Comparison of ENCODE assay signal across 8 cellular contexts in the genomic region with DNA sequence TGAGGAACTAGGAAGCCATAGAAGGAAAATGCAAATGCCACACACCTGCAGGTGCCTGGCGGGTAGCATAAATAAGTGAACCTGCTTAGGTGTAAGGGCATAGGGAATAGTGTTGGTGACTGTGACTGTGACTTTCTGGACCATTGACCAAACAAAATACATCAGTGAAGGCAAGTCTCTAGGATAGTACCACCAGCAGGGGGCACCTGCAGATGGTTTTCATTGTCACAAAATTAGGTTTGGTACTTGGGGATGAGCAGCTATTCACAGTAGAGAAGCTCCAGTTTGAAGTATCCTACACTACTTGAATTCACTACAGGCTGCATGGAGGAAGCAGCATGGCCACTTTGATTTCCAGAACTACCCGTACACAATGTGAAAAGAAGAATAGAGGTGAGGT. TPM values are rescaled to one million over a fixed set of nuclear protein-coding genes. Genes with fewer than 3 reads are reported as not detected.
DNase-seq lines count a peak whose midpoint lies in the region; ATAC-seq and TF ChIP-seq lines count a peak whose summit lies in the region.
"Not testable (repeated sequence)": the region's sequence is repeated elsewhere in the genome, so short reads cannot be mapped to it uniquely, and the experiment has no call there.

No MANE protein-coding gene starts in this region.

- H3K27me3 Mint-ChIP-seq in CD4-positive, alpha-beta T cell; GM23338 (ENCODE audit: insufficient read depth, low read depth, poor library complexity); T-cell; activated T-cell treated with anti-CD3 and anti-CD28 coated beads, Interleukin-2, amount 50 U/mL, for 72 hours (ENCODE audit: low read depth); naive thymus-derived CD8-positive, alpha-beta T cell: not testable (repeated sequence)

- POLR2A ChIA-PET in CD4-positive, alpha-beta T cell (lab: Charles Lee); T-cell (lab: Charles Lee); naive thymus-derived CD8-positive, alpha-beta T cell (lab: Charles Lee): not testable (repeated sequence)

- peak; percentile 62 for ATAC-seq in CD4-positive, alpha-beta T cell (ENCODE audit: poor library complexity)
- ATAC-seq in GM23338 = peak; percentile 80
- ATAC-seq in T-cell (replicated peaks in 1 of 4) = peak; percentile 50 to 76 (median 64)
- ATAC-seq in activated T-cell treated with anti-CD3 and anti-CD28 coated beads, Interleukin-2, amount 50 U/mL, for 72 hours (replicated peaks in 1 of 2) = peak; percentile 67 to 74
- peak; percentile 83 for ATAC-seq in esophagus mucosa
- peak; percentile 69 for ATAC-seq in left colon
- ATAC-seq in naive thymus-derived CD8-positive, alpha-beta T cell = peak; percentile 72 to 80
- peak; percentile 72 to 79 for ATAC-seq in upper lobe of left lung (ENCODE audit: low FRiP score in 2 of 2)

- H2AFZ ChIP-seq in GM23338 = not testable (repeated sequence)

- not testable (repeated sequence) for TF ChIP-seq EP300 in upper lobe of left lung (IDR thresholded peaks at IDR 0.05)

- H3K4me1 ChIP-seq in GM23338 (ENCODE audit: insufficient read depth); upper lobe of left lung: not testable (repeated sequence)

- intact Hi-C loops in CD4-positive, alpha-beta T cell (cut with DNase I, micrococcal nuclease); left colon (cut with DNase I, micrococcal nuclease): not testable (repeated sequence)

- H3K27ac Mint-ChIP-seq in CD4-positive, alpha-beta T cell; GM23338; T-cell; activated T-cell treated with anti-CD3 and anti-CD28 coated beads, Interleukin-2, amount 50 U/mL, for 72 hours; naive thymus-derived CD8-positive, alpha-beta T cell: not testable (repeated sequence)

- not testable (repeated sequence) for H3K27me3 ChIP-seq in CD4-positive, alpha-beta T cell (ENCODE audit: control insufficient read depth, insufficient read depth, low read length); GM23338 (ENCODE audit: insufficient read depth); upper lobe of left lung

- CTCF ChIA-PET in CD4-positive, alpha-beta T cell (lab: Charles Lee); T-cell (lab: Charles Lee): not testable (repeated sequence)

- no CpG with 5 or more reads among the region's 2 CpGs for WGBS in upper lobe of left lung, 2 donors

- not testable (repeated sequence) for TF ChIP-seq POLR2A in upper lobe of left lung (IDR thresholded peaks at IDR 0.05)

- DNase-seq in CD4-positive, alpha-beta T cell; GM23338 (ENCODE audit: low spot score); T-cell; activated T-cell treated with anti-CD3 and anti-CD28 coated beads, Interleukin-2, amount 50 U/mL, for 72 hours; left colon; naive thymus-derived CD8-positive, alpha-beta T cell; upper lobe of left lung: not testable (repeated sequence)

- TF ChIP-seq CTCF in CD4-positive, alpha-beta T cell (IDR thresholded peaks at IDR 0.05); GM23338 (conservative IDR thresholded peaks at IDR 0.05; ENCODE audit: low read depth in 2 of 2); upper lobe of left lung (IDR thresholded peaks at IDR 0.05): not testable (repeated sequence)

- H3K4me3 Mint-ChIP-seq in CD4-positive, alpha-beta T cell; GM23338; T-cell; activated T-cell treated with anti-CD3 and anti-CD28 coated beads, Interleukin-2, amount 50 U/mL, for 72 hours; naive thymus-derived CD8-positive, alpha-beta T cell: not testable (repeated sequence)

- H4K20me1 ChIP-seq in GM23338 (replicated peaks; ENCODE audit: insufficient read depth) = not testable (repeated sequence)

- H3K4me2 ChIP-seq in GM23338 = not testable (repeated sequence)

- not testable (repeated sequence) for H3K27ac ChIP-seq in CD4-positive, alpha-beta T cell (ENCODE audit: low read depth, low read length); GM23338 (ENCODE audit: low read depth); upper lobe of left lung

- not testable (repeated sequence) for H3K9me3 Mint-ChIP-seq in CD4-positive, alpha-beta T cell; GM23338; T-cell; activated T-cell treated with anti-CD3 and anti-CD28 coated beads, Interleukin-2, amount 50 U/mL, for 72 hours; naive thymus-derived CD8-positive, alpha-beta T cell

- H3K9me2 ChIP-seq in GM23338 (ENCODE audit: insufficient read depth) = not testable (repeated sequence)

- not testable (repeated sequence) for H3K4me1 Mint-ChIP-seq in CD4-positive, alpha-beta T cell (ENCODE audit: low read depth); GM23338; T-cell; activated T-cell treated with anti-CD3 and anti-CD28 coated beads, Interleukin-2, amount 50 U/mL, for 72 hours (ENCODE audit: low read depth); naive thymus-derived CD8-positive, alpha-beta T cell

- not testable (repeated sequence) for H3K36me3 Mint-ChIP-seq in CD4-positive, alpha-beta T cell (ENCODE audit: low read depth); GM23338 (ENCODE audit: low read depth); T-cell; activated T-cell treated with anti-CD3 and anti-CD28 coated beads, Interleukin-2, amount 50 U/mL, for 72 hours (ENCODE audit: insufficient read depth in 2 of 2); naive thymus-derived CD8-positive, alpha-beta T cell

- not testable (repeated sequence) for H3K79me2 ChIP-seq in GM23338 (replicated peaks; ENCODE audit: insufficient read depth)

- not testable (repeated sequence) for H3K4me3 ChIP-seq in GM23338, upper lobe of left lung

- not testable (repeated sequence) for H3K9me3 ChIP-seq in CD4-positive, alpha-beta T cell (ENCODE audit: control insufficient read depth, low read length); upper lobe of left lung

- not testable (repeated sequence) for H3K36me3 ChIP-seq in GM23338 (ENCODE audit: insufficient read depth); upper lobe of left lung

- not testable (repeated sequence) for H3F3A ChIP-seq in GM23338 (replicated peaks; ENCODE audit: low read depth)

RNA-seq across cellular contexts. Expression of a gene that starts 19.2 kb away (rescaled TPM):
- 10 to 100 TPM; 27.1 to 27.4 TPM for total RNA-seq in CD4-positive, alpha-beta T cell
- total RNA-seq in GM23338 (2014; rRNA removed; shearing (Covaris generic)) = 26.8 and 35.2 TPM in 2 replicates
- 12.9 and 16.5 TPM in 2 replicates for polyA plus RNA-seq in GM23338 (2016; fragmentation: Nextera tagmentation; extraction: Ambion mirVana)
- total RNA-seq in T-cell (10 to 100 TPM; 37.0 to 98.1 (median 71.7) TPM), esophagus mucosa (8.9 TPM), left colon (10 to 100 TPM; 50.6 to 74.1 TPM), upper lobe of left lung (100 to 1,000 TPM; 106 to 163 (median 138) TPM)
- 10 to 100 TPM; 55.7 to 63.8 TPM for total RNA-seq in activated T-cell treated with anti-CD3 and anti-CD28 coated beads, Interleukin-2, amount 50 U/mL, for 72 hours
- 10 to 100 TPM; 52.2 to 54.9 TPM for total RNA-seq in naive thymus-derived CD8-positive, alpha-beta T cell
- polyA plus RNA-seq in naive thymus-derived CD8-positive, alpha-beta T cell = 10 to 100 TPM in 2 of 3 donors, 1 to 10 TPM in 1; 5.9 to 14.1 (median 12.0) TPM
